ENCODE assay signal across 23 cellular contexts in genomic region chr2:235856151-235856819, GRCh38.
A peak's percentile ranks its signal among the peaks of the same experiment; 100 is the strongest.
DNase-seq lines count a peak whose midpoint lies in the region; ATAC-seq and TF ChIP-seq lines count a peak whose summit lies in the region.
"Had no signal": no experiment of that assay in that cellular context is flagged by ENCODE, and none has a peak within 500 bp of the region (broad histone marks: within the 10 kb centered on the region; RNA-seq: fewer than 3 reads in every experiment).

No MANE protein-coding gene starts in this region.

- no peak overlapping the region for H3K4me3 ChIP-seq in upper lobe of left lung
- H3K4me3 ChIP-seq: BLaER1, GM12878, SJSA1 had no signal

- no peak for TF ChIP-seq POLR2A in upper lobe of left lung (IDR thresholded peaks at IDR 0.05)

- no peak for TF ChIP-seq EP300 in upper lobe of left lung (IDR thresholded peaks at IDR 0.05)

- peaks cover 17% of the 10 kb centered on the region for H3K4me1 Mint-ChIP-seq in HFFc6 (ENCODE audit: low read depth)
- H3K4me1 Mint-ChIP-seq: CD8-positive, alpha-beta memory T cell had no signal

- H3K36me3 ChIP-seq in upper lobe of left lung = no peaks in the 10 kb centered on the region

- intact Hi-C loops in cardiac septum (cut with DNase I) = no loop called here
- intact Hi-C loops in left ventricle myocardium superior (cut with micrococcal nuclease) = no loop called here

- H3K4me1 ChIP-seq in foreskin keratinocyte (peaks cover 29% of the 10 kb centered on the region), upper lobe of left lung (no peaks in the 10 kb centered on the region)
- H3K4me1 ChIP-seq: BLaER1 had no signal

- peak; percentile 47 for DNase-seq in cardiac septum (ENCODE audit: low spot score)
- no peak for DNase-seq in left ventricle myocardium superior
- DNase-seq in RKO (ENCODE audit: low spot score) = peak; percentile 18
- peak in 1 of 2 donors; percentile 17 for DNase-seq in foreskin keratinocyte
- no peak for DNase-seq in upper lobe of left lung
- no peak for DNase-seq in HFFc6
- no peak for DNase-seq in left lobe of liver (ENCODE audit: low spot score)
- DNase-seq: CD8-positive, alpha-beta memory T cell; DMS79; GDM1; GOT3; KBM-7; NCI-H1436; NCI-H2029; NCI-H2171 treated with DMSO at 0.1 percent for 48 hours; NCI-H748 treated with DMSO at 0.1 percent for 48 hours; OCI-M1 had no signal

- H3K27ac Mint-ChIP-seq in HFFc6 = no peak overlapping the region
- H3K27ac Mint-ChIP-seq: CD8-positive, alpha-beta memory T cell had no signal

- no peak overlapping the region for H3K4me3 Mint-ChIP-seq in HFFc6
- H3K4me3 Mint-ChIP-seq: CD8-positive, alpha-beta memory T cell had no signal

- no peaks in the 10 kb centered on the region; the same call in 1 of the 2 replicates for H3K27me3 Mint-ChIP-seq in HFFc6 (ENCODE audit: insufficient read depth)

- no peaks in the 10 kb centered on the region for H3K9me3 ChIP-seq in upper lobe of left lung
- H3K9me3 ChIP-seq: BLaER1, SJSA1 had no signal

- TF ChIP-seq CTCF in foreskin keratinocyte (conservative IDR thresholded peaks at IDR 0.05) (no peak), upper lobe of left lung (IDR thresholded peaks at IDR 0.05) (no peak), HFFc6 (IDR thresholded peaks at IDR 0.05) (no peak)

- H3K27ac ChIP-seq in foreskin keratinocyte (no peak overlapping the region), upper lobe of left lung (no peak overlapping the region)
- H3K27ac ChIP-seq: 22Rv1, BLaER1, RWPE1, SJSA1 had no signal

- H3K27me3 ChIP-seq in foreskin keratinocyte (no peaks in the 10 kb centered on the region), upper lobe of left lung (no peaks in the 10 kb centered on the region)
- H3K27me3 ChIP-seq: BLaER1, SJSA1 had no signal

- no peaks in the 10 kb centered on the region for H3K9me3 Mint-ChIP-seq in HFFc6
- H3K9me3 Mint-ChIP-seq: CD8-positive, alpha-beta memory T cell had no signal

- no peaks in the 10 kb centered on the region for H3K36me3 Mint-ChIP-seq in HFFc6 (ENCODE audit: low read depth)
- H3K36me3 Mint-ChIP-seq: CD8-positive, alpha-beta memory T cell had no signal

- WGBS in upper lobe of left lung, 2 donors = 93 to 98% methylated on average over 11 of the region's 11 CpGs

- no peak for ATAC-seq in left ventricle myocardium superior
- ATAC-seq in foreskin keratinocyte = peak; percentile 41
- ATAC-seq in upper lobe of left lung (ENCODE audit: low FRiP score in 2 of 2) = peak; percentile 11 to 54
- no peak for ATAC-seq in HG03439 (IDR thresholded peaks at IDR 0.05; ENCODE audit: unreplicated experiment)
- ATAC-seq in left lobe of liver = no peak
- ATAC-seq: GM12878 had no signal

Comparison
In these comparisons a context has a peak if more than half of its experiments do, and no peak if none do; other contexts are left out.
1. DNase-seq: peak in cardiac septum (single experiment) and RKO (single experiment); none in left ventricle myocardium superior (single experiment), upper lobe of left lung (0 of 2), HFFc6 (single experiment) and left lobe of liver (single experiment).
2. ATAC-seq: peak in foreskin keratinocyte (single experiment) and upper lobe of left lung (2 of 2); none in left ventricle myocardium superior (single experiment), HG03439 (single experiment) and left lobe of liver (single experiment).